ENCODE assay signal across 10 cellular contexts in genomic region chr20:33914871-33915270, GRCh38.
DNase-seq lines count a peak whose midpoint lies in the region; TF ChIP-seq lines count a peak whose summit lies in the region.
"Had no signal": no experiment of that assay in that cellular context is flagged by ENCODE, and none has a peak within 500 bp of the region (broad histone marks: within the 10 kb centered on the region; RNA-seq: fewer than 3 reads in every experiment).

No MANE protein-coding gene starts in this region.

- no peak overlapping the region for H3K27ac ChIP-seq in ascending aorta
- H3K27ac ChIP-seq: parathyroid adenoma had no signal

- H3K9me3 Mint-ChIP-seq in immature natural killer cell: no peaks in the 10 kb centered on the region

- H3K36me3 ChIP-seq in H7 (replicated peaks; ENCODE audit: control insufficient read depth, insufficient read depth, low read length) (no peaks in the 10 kb centered on the region), ascending aorta (no peaks in the 10 kb centered on the region)

- TF ChIP-seq CTCF in retinal pigment epithelial cell (conservative IDR thresholded peaks at IDR 0.05; ENCODE audit: low read depth, low read length) (peak; percentile 37), ascending aorta (IDR thresholded peaks at IDR 0.05) (no peak)

- H3K4me3 ChIP-seq in H7 (ENCODE audit: insufficient read depth, low read depth, low read length): no peak overlapping the region
- H3K4me3 ChIP-seq in retinal pigment epithelial cell (ENCODE audit: low read length): no peak overlapping the region
- no peak overlapping the region for H3K4me3 ChIP-seq in ascending aorta

- no peaks in the 10 kb centered on the region for H3K4me1 Mint-ChIP-seq in immature natural killer cell

- peak; percentile 48 for DNase-seq in H7
- DNase-seq in NCI-H510A (lab: John Stamatoyannopoulos, UW): peak; percentile 45
- peak; percentile 9 for DNase-seq in activated gamma-delta T cell treated with anti-CD3 and anti-CD28 coated beads, Interleukin-2, amount 50 U/mL, for 16 hours (ENCODE audit: low read depth)
- DNase-seq in retinal pigment epithelial cell (ENCODE audit: low read depth): no peak
- no peak for DNase-seq in NCI-H2029 (lab: John Stamatoyannopoulos, UW)
- no peak for DNase-seq in cerebellar nuclear complex (lab: John Stamatoyannopoulos, UW)
- no peak for DNase-seq in immature natural killer cell
- no peak for DNase-seq in ascending aorta (ENCODE audit: low spot score in 2 of 2)
- DNase-seq: NCI-H1930 had no signal

- H3K27me3 Mint-ChIP-seq in immature natural killer cell (ENCODE audit: low read depth in 3 of 3): peaks cover 2 to 14% (median 4%) of the 10 kb centered on the region in 3 donors

- intact Hi-C loops in ascending aorta (cut with DNase I): no loop called here

- no peak overlapping the region for H3K27ac Mint-ChIP-seq in immature natural killer cell

- no peaks in the 10 kb centered on the region for H3K9me3 ChIP-seq in ascending aorta

- peaks cover 3 to 5% of the 10 kb centered on the region in 2 donors for H3K4me1 ChIP-seq in ascending aorta
- H3K4me1 ChIP-seq: parathyroid adenoma had no signal

- H3K27me3 ChIP-seq in H7 (ENCODE audit: control insufficient read depth, insufficient read depth, low read length) (no peaks in the 10 kb centered on the region), ascending aorta (no peaks in the 10 kb centered on the region)

- H3K4me3 Mint-ChIP-seq in immature natural killer cell: no peak overlapping the region

- H3K36me3 Mint-ChIP-seq in immature natural killer cell: no peaks in the 10 kb centered on the region

Comparison
In these comparisons a context has a peak if more than half of its experiments do, and no peak if none do; other contexts are left out.
1. DNase-seq: peak in H7 (single experiment), NCI-H510A (single experiment) and activated gamma-delta T cell treated with anti-CD3 and anti-CD28 coated beads, Interleukin-2, amount 50 U/mL, for 16 hours (single experiment); none in retinal pigment epithelial cell (single experiment), NCI-H2029 (single experiment), cerebellar nuclear complex (0 of 2), immature natural killer cell (0 of 3) and ascending aorta (0 of 2).